1 cellular context compared by ENCODE assay signal in genomic region chr10:69899727-69900595, GRCh38.
TF ChIP-seq lines count a peak whose summit lies in the region.

No MANE protein-coding gene starts in this region.

TF ChIP-seq in H1, 55 proteins besides CTCF, POLR2A, EP300 and RAD21:
- TF ChIP-seq TCF12 (IDR thresholded peaks at IDR 0.05; ENCODE audit: low read depth, low read length) (no peak), SP2 (IDR thresholded peaks at IDR 0.05; ENCODE audit: low read length) (no peak)
- TF ChIP-seq, protein P1, sequence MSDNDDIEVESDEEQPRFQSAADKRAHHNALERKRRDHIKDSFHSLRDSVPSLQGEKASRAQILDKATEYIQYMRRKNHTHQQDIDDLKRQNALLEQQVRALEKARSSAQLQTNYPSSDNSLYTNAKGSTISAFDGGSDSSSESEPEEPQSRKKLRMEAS (IDR thresholded peaks at IDR 0.05) = peak; percentile 60; the same call in 1 of the 2 replicates
